8 cellular contexts compared by ENCODE assay signal in the genomic region with DNA sequence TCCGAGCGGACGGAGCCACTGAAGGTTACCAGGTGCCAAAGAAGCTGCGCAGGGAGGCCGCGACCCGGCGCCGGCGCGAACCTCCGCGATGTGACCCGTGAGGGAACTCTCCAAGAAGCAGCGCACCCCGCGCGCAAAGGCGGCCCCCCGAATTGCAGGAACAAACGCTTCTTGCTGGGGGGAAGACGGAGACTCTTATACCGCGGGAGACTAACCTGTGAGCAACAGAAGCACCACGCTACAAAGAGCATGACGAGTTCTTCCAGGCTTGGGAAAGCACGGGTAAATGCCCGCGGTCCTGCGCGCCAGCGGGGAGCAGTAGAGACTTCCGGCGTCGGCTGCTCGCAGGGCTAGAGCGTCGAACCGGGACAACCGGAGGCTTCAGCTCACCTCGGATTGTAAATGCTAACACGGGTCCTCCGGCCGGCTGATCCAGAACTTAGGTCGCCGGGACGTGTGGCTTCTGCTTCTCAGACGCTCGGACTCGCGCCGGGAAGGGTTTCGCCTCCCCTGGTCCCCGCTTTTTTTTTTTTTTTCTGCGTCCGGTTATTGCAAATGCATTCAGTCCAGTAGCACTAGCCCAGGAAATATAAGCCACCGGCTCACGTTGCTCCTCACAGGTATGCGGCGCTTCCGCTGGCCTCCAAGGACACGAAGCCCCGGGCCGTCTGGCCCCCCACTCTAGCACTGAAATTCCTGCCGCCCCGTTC. TPM values are rescaled to one million over a fixed set of nuclear protein-coding genes. Genes with fewer than 3 reads are reported as not detected.
DNase-seq lines count a peak whose midpoint lies in the region; ATAC-seq, FAIRE-seq and TF ChIP-seq lines count a peak whose summit lies in the region.

A gene with protein sequence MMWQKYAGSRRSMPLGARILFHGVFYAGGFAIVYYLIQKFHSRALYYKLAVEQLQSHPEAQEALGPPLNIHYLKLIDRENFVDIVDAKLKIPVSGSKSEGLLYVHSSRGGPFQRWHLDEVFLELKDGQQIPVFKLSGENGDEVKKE (minus strand): TSS at position 310 of the 710 bp plus-strand sequence. CDS start 80,909 bp downstream, outside the sequence.

- peak within 1 kb of the TSS; percentile 80 for H3K9ac ChIP-seq in smooth muscle cell (ENCODE audit: low read depth)

- H3K79me2 ChIP-seq in smooth muscle cell (ENCODE audit: low read depth): peaks cover 48% of the 10 kb centered on the region

- CTCF ChIA-PET in WTC11 (lab: Charles Lee): interaction anchor here (0.8 to 3.5 kb wide), 6 partner anchors 8 to 492 kb away, joined by 3 to 45 read pairs (median 4); partner anchors contain the start of gene STK17A

- H3K4me1 Mint-ChIP-seq in WTC11: peaks cover 20% of the 10 kb centered on the region

- no peaks in the 10 kb centered on the region for H3K27me3 ChIP-seq in bronchial epithelial cell (ENCODE audit: control insufficient read depth, insufficient read depth, low read length)
- H3K27me3 ChIP-seq in smooth muscle cell (ENCODE audit: low read depth): no peaks in the 10 kb centered on the region

- H3K36me3 ChIP-seq in bronchial epithelial cell (ENCODE audit: control insufficient read depth, insufficient read depth, low read length): no peaks in the 10 kb centered on the region
- no peaks in the 10 kb centered on the region for H3K36me3 ChIP-seq in smooth muscle cell (ENCODE audit: low read depth)

- no peaks in the 10 kb centered on the region for H3K9me3 Mint-ChIP-seq in WTC11

- peak; percentile 88 for ATAC-seq in GM18909 (IDR thresholded peaks at IDR 0.05; ENCODE audit: poor library complexity, unreplicated experiment)
- peak; percentile 80 for ATAC-seq in HG03159 (IDR thresholded peaks at IDR 0.05; ENCODE audit: unreplicated experiment)
- ATAC-seq in WTC11: peak; percentile 97

- no peak for TF ChIP-seq CTCF in AG09309 (IDR thresholded peaks at IDR 0.05; ENCODE audit: control insufficient read depth, insufficient read depth, low read depth, low read length, missing control alignments)
- no peak for TF ChIP-seq CTCF in WTC11 (IDR thresholded peaks at IDR 0.05)
- peak; percentile 17 for TF ChIP-seq CTCF in bronchial epithelial cell (IDR thresholded peaks at IDR 0.05; ENCODE audit: insufficient read depth, low read length, severe bottlenecking)
- TF ChIP-seq CTCF in smooth muscle cell (IDR thresholded peaks at IDR 0.05; ENCODE audit: borderline replicate concordance, insufficient read depth, poor library complexity, severe bottlenecking): no peak

- H3K4me3 ChIP-seq in AG09309 (ENCODE audit: control insufficient read depth, low read depth, low read length) (peak within 1 kb of the TSS; percentile 77), bronchial epithelial cell (ENCODE audit: low read depth, low read length) (peak within 1 kb of the TSS; percentile 54), smooth muscle cell (peak within 1 kb of the TSS; percentile 89)

- peaks cover 3% of the 10 kb centered on the region for H3K36me3 Mint-ChIP-seq in WTC11

- H3K27me3 Mint-ChIP-seq in WTC11 (ENCODE audit: low read depth): no peaks in the 10 kb centered on the region

- FAIRE-seq in bronchial epithelial cell (lab: Jason Lieb, UNC): peak; percentile 36

- H2AFZ ChIP-seq in smooth muscle cell (ENCODE audit: low read depth): peak within 1 kb of the TSS; percentile 97

- H3K4me3 Mint-ChIP-seq in WTC11: peak within 1 kb of the TSS; percentile 96

- H4K20me1 ChIP-seq in smooth muscle cell (ENCODE audit: low read depth): peaks cover 9% of the 10 kb centered on the region

- POLR2A ChIA-PET in WTC11 (lab: Charles Lee): interaction anchor here (0.6 to 1.1 kb wide), 6 partner anchors 28 to 502 kb away, joined by 3 to 7 read pairs (median 3); partner anchors contain the start of gene STK17A

- peak within 1 kb of the TSS; percentile 64 for H3K27ac ChIP-seq in smooth muscle cell (ENCODE audit: low read depth)

- H3K4me2 ChIP-seq in smooth muscle cell: peak within 1 kb of the TSS; percentile 91

- peaks cover 6% of the 10 kb centered on the region for H3K4me1 ChIP-seq in smooth muscle cell (ENCODE audit: low read depth)

- no peaks in the 10 kb centered on the region for H3F3A ChIP-seq in smooth muscle cell (ENCODE audit: low read depth)

- DNase-seq in AG09309 (ENCODE audit: low read depth) (peak; percentile 69), NCI-H2227 treated with DMSO at 0.1 percent for 48 hours (lab: John Stamatoyannopoulos, UW) (peak; percentile 79), WTC11 (ENCODE audit: low spot score) (peak; percentile 74), bronchial epithelial cell (ENCODE audit: low read depth) (peak; percentile 86), iPS-NIHi7 (ENCODE audit: extremely low spot score) (peak; percentile 88), smooth muscle cell (lab: John Stamatoyannopoulos, UW; ENCODE audit: unreplicated experiment) (peak; percentile 41)

- H3K9me3 ChIP-seq in smooth muscle cell (replicated peaks; ENCODE audit: low read depth): no peaks in the 10 kb centered on the region

- under 1% methylated on average over 65 of the region's 66 CpGs for WGBS in smooth muscle cell (ENCODE audit: low lambda C conversion rate)

- H3K27ac Mint-ChIP-seq in WTC11: peak within 1 kb of the TSS; percentile 90

TF ChIP-seq in WTC11, 78 proteins besides CTCF, POLR2A, EP300 and RAD21 (continues in another document):
- TF ChIP-seq ZNF671 (CRISPR knock-in tag; IDR thresholded peaks at IDR 0.05) (no peak), MYBL2 (CRISPR knock-in tag; IDR thresholded peaks at IDR 0.05) (peak; percentile 65; the same call in 1 of the 2 replicates), ETV6 (CRISPR knock-in tag; IDR thresholded peaks at IDR 0.05) (peak; percentile 83; the same call in 1 of the 2 replicates), SP1 (CRISPR knock-in tag; conservative IDR thresholded peaks at IDR 0.05) (peak; percentile 76), HMGXB4 (CRISPR knock-in tag; IDR thresholded peaks at IDR 0.05) (peak; percentile 88), TEAD4 (CRISPR knock-in tag; IDR thresholded peaks at IDR 0.05) (no peak; the same call in 1 of the 2 replicates), JUN (CRISPR knock-in tag; IDR thresholded peaks at IDR 0.05) (no peak), ZBTB21 (CRISPR knock-in tag; IDR thresholded peaks at IDR 0.05; ENCODE audit: borderline replicate concordance) (no peak), ZNF396 (CRISPR knock-in tag; IDR thresholded peaks at IDR 0.05; ENCODE audit: borderline replicate concordance) (no peak), ESRRA (CRISPR knock-in tag; IDR thresholded peaks at IDR 0.05; ENCODE audit: borderline replicate concordance) (no peak; the same call in 1 of the 2 replicates), ZNF219 (CRISPR knock-in tag; IDR thresholded peaks at IDR 0.05; ENCODE audit: borderline replicate concordance) (no peak), ELF4 (CRISPR knock-in tag; IDR thresholded peaks at IDR 0.05; ENCODE audit: low read depth) (peak; percentile 73; the same call in 1 of the 2 replicates)
- TF ChIP-seq, protein P1, sequence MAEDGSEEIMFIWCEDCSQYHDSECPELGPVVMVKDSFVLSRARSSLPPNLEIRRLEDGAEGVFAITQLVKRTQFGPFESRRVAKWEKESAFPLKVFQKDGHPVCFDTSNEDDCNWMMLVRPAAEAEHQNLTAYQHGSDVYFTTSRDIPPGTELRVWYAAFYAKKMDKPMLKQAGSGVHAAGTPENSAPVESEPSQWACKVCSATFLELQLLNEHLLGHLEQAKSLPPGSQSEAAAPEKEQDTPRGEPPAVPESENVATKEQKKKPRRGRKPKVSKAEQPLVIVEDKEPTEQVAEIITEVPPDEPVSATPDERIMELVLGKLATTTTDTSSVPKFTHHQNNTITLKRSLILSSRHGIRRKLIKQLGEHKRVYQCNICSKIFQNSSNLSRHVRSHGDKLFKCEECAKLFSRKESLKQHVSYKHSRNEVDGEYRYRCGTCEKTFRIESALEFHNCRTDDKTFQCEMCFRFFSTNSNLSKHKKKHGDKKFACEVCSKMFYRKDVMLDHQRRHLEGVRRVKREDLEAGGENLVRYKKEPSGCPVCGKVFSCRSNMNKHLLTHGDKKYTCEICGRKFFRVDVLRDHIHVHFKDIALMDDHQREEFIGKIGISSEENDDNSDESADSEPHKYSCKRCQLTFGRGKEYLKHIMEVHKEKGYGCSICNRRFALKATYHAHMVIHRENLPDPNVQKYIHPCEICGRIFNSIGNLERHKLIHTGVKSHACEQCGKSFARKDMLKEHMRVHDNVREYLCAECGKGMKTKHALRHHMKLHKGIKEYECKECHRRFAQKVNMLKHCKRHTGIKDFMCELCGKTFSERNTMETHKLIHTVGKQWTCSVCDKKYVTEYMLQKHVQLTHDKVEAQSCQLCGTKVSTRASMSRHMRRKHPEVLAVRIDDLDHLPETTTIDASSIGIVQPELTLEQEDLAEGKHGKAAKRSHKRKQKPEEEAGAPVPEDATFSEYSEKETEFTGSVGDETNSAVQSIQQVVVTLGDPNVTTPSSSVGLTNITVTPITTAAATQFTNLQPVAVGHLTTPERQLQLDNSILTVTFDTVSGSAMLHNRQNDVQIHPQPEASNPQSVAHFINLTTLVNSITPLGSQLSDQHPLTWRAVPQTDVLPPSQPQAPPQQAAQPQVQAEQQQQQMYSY (CRISPR knock-in tag; IDR thresholded peaks at IDR 0.05): 0 out of 2 replicates have a peak, but pooled peaks have one; percentile 28

RNA-seq across cellular contexts. Expression of the gene that starts here (rescaled TPM):
- total RNA-seq in WTC11 (2021): 132 to 148 TPM (median 146 TPM) in 3 replicates
- 41.6 and 50.0 TPM in 2 replicates for total RNA-seq in bronchial epithelial cell
- 63.1 and 77.5 TPM in 2 replicates for total RNA-seq in smooth muscle cell
- 61.0 and 67.5 TPM in 2 replicates for polyA plus RNA-seq in smooth muscle cell

Comparison
In these comparisons a context has a peak if more than half of its experiments do, and no peak if none do; other contexts are left out.
1. Peak in every context shown above with its lines: DNase-seq, ATAC-seq, H3K4me3 ChIP-seq and H3K27ac ChIP-seq.